8 cellular contexts compared by ENCODE assay signal in the genomic region with DNA sequence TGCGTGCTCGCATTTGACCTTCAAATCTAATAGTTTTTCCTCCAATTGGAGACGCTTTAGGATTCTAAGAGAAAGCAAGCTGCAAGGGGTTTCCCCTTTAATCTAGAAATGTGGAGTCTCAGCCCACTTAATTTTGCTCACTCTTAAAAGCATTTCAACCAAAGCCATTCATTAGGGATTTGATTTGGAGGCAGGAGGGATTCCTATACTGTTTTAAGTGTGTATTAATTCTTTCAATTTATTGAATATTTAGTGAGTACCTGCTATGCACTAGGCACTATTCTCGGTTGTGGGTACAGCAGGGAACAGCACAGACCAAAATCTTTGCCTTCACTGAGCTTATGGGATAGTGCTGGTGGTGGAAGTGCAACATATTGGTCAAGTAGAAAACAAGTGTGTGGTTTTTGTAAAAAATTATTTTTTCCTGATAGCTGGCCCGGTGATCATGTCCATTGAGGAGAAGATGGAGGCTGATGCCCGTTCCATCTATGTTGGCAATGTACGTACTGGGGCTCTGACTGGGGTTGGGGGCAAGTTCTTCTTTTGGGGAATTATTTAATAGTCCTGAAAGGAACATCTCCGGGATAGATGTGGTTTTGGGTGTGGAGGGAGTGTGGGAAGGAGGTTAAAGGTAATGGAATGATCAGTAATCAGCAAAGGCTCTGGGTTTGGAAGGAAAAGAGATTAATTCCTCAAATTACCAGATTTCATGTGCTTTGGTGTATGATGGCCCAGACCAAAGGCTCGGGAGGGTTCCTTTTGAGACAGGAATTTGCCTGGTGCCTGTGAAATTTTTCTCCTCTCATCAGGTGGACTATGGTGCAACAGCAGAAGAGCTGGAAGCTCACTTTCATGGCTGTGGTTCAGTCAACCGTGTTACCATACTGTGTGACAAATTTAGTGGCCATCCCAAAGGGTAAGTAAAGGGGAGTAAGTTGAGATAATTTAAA. TPM values are rescaled to one million over a fixed set of nuclear protein-coding genes. Genes with fewer than 3 reads are reported as not detected.
DNase-seq lines count a peak whose midpoint lies in the region; TF ChIP-seq lines count a peak whose summit lies in the region.

No MANE protein-coding gene starts in this region.

- H3K9me3 ChIP-seq in OCI-LY3 (ENCODE audit: insufficient read depth, low read length) (no peaks in the 10 kb centered on the region), endodermal cell (ENCODE audit: control insufficient read depth, low read length) (no peaks in the 10 kb centered on the region), neural progenitor cell (ENCODE audit: low read depth) (no peaks in the 10 kb centered on the region)

- H3K79me2 ChIP-seq in OCI-LY3 (ENCODE audit: low read length) (peaks cover 35% of the 10 kb centered on the region), neural progenitor cell (ENCODE audit: low read depth) (peaks cover 29% of the 10 kb centered on the region)

- H2AFZ ChIP-seq in OCI-LY3 (ENCODE audit: low read depth, low read length) (no peak overlapping the region), neural progenitor cell (replicated peaks) (no peak overlapping the region)

- peaks cover 9% of the 10 kb centered on the region; the same call in 1 of the 2 replicates for H4K20me1 ChIP-seq in OCI-LY3 (ENCODE audit: insufficient read depth, low read length)
- H4K20me1 ChIP-seq in neural progenitor cell (ENCODE audit: low read depth) = peaks cover 20% of the 10 kb centered on the region

- H3K27ac Mint-ChIP-seq in CD14-positive monocyte (peak overlapping the region; percentile 94 to 98 (median 96)), endodermal cell (peak overlapping the region; percentile 97), neural progenitor cell (peak overlapping the region; percentile 98)

- H3K4me1 ChIP-seq in OCI-LY3 (ENCODE audit: low read length) (peaks cover 19% of the 10 kb centered on the region), endodermal cell (ENCODE audit: control insufficient read depth, insufficient read depth, low read length) (peaks cover 6% of the 10 kb centered on the region), neural progenitor cell (peaks cover 22% of the 10 kb centered on the region)

- 61 to 62% methylated on average over 5 to 10 of the region's 10 CpGs for WGBS in endodermal cell (ENCODE audit: insufficient coverage in 1 of 2, insufficient read length in 1 of 2), 2 experiments

- H3K27me3 ChIP-seq in OCI-LY3 (ENCODE audit: low read depth, low read length) (no peaks in the 10 kb centered on the region), endodermal cell (ENCODE audit: control insufficient read depth, insufficient read depth, low read length, poor library complexity, severe bottlenecking) (no peaks in the 10 kb centered on the region), neural progenitor cell (no peaks in the 10 kb centered on the region)

- no peak for TF ChIP-seq CTCF in CD14-positive monocyte (IDR thresholded peaks at IDR 0.05)
- TF ChIP-seq CTCF in OCI-LY3 (IDR thresholded peaks at IDR 0.05; ENCODE audit: low read depth, low read length) = no peak
- no peak for TF ChIP-seq CTCF in endodermal cell (conservative IDR thresholded peaks at IDR 0.05)
- TF ChIP-seq CTCF in neural progenitor cell (IDR thresholded peaks at IDR 0.05) = no peak
- no peak for TF ChIP-seq CTCF in GM10266 (IDR thresholded peaks at IDR 0.05; ENCODE audit: control insufficient read depth, insufficient read depth, low read depth, missing control alignments)

- peaks cover 25% of the 10 kb centered on the region for H3K4me1 Mint-ChIP-seq in CD14-positive monocyte
- peaks cover 10% of the 10 kb centered on the region for H3K4me1 Mint-ChIP-seq in endodermal cell
- peaks cover 27% of the 10 kb centered on the region for H3K4me1 Mint-ChIP-seq in neural progenitor cell

- H3K9ac ChIP-seq in OCI-LY3 (ENCODE audit: low read length) (peak overlapping the region; percentile 97), endodermal cell (ENCODE audit: extremely low read depth, low read length, poor library complexity, severe bottlenecking) (peak overlapping the region; percentile 92), neural progenitor cell (peak overlapping the region; percentile 98)

- H3K4me3 Mint-ChIP-seq in CD14-positive monocyte (peak overlapping the region; percentile 90 to 92), endodermal cell (peak overlapping the region; percentile 98), neural progenitor cell (peak overlapping the region; percentile 98)

- H3K9me3 Mint-ChIP-seq in CD14-positive monocyte (peaks cover 0 to 3% (median 0%) of the 10 kb centered on the region in 7 donors), endodermal cell (no peaks in the 10 kb centered on the region), neural progenitor cell (no peaks in the 10 kb centered on the region)

- DNase-seq in CD14-positive monocyte (ENCODE audit: low spot score) (no peak), endodermal cell (no peak), neural progenitor cell (ENCODE audit: low spot score) (no peak), NCI-H2227 treated with DMSO at 0.1 percent for 48 hours (lab: John Stamatoyannopoulos, UW) (no peak), DMS153 treated with DMSO at 0.1 percent for 48 hours (lab: John Stamatoyannopoulos, UW; ENCODE audit: unreplicated experiment) (no peak), DMS53 (lab: John Stamatoyannopoulos, UW) (no peak), GM10266 (ENCODE audit: extremely low spot score) (no peak)

- H3K4me2 ChIP-seq in OCI-LY3 (ENCODE audit: low read length) = peak overlapping the region; percentile 79
- H3K4me2 ChIP-seq in neural progenitor cell = peak overlapping the region; percentile 95

- H3F3A ChIP-seq in neural progenitor cell (ENCODE audit: low read depth) = peaks cover 67% of the 10 kb centered on the region

- H3K27ac ChIP-seq in OCI-LY3 (ENCODE audit: low read length) = peak overlapping the region; percentile 60
- peak overlapping the region; percentile 61 for H3K27ac ChIP-seq in endodermal cell (ENCODE audit: low read depth, low read length)
- H3K27ac ChIP-seq in neural progenitor cell = peak overlapping the region; percentile 4

- intact Hi-C loops in CD14-positive monocyte (cut with micrococcal nuclease) = loop anchor here (5.0 to 10.0 kb wide), 4 partner anchors 36 to 242 kb away; a partner anchor contains a TSS

- H3K4me3 ChIP-seq in OCI-LY3 (ENCODE audit: low read length) (peak overlapping the region; percentile 98), endodermal cell (ENCODE audit: low read length) (peak overlapping the region; percentile 95), neural progenitor cell (peak overlapping the region; percentile 96)

- peaks cover 28% of the 10 kb centered on the region for H3K36me3 ChIP-seq in OCI-LY3 (replicated peaks; ENCODE audit: low read depth, low read length)
- H3K36me3 ChIP-seq in endodermal cell (ENCODE audit: control insufficient read depth, insufficient read depth, low read length) = peaks cover 46% of the 10 kb centered on the region
- peaks cover 14% of the 10 kb centered on the region for H3K36me3 ChIP-seq in neural progenitor cell

- H3K36me3 Mint-ChIP-seq in CD14-positive monocyte (peaks cover 39 to 42% of the 10 kb centered on the region in 2 donors), endodermal cell (ENCODE audit: low read depth) (peaks cover 56% of the 10 kb centered on the region), neural progenitor cell (peaks cover 27% of the 10 kb centered on the region)

- peaks cover 0 to 2% (median 0%) of the 10 kb centered on the region in 3 donors for H3K27me3 Mint-ChIP-seq in CD14-positive monocyte (ENCODE audit: low read depth in 3 of 3)
- H3K27me3 Mint-ChIP-seq in endodermal cell (ENCODE audit: insufficient read depth) = no peaks in the 10 kb centered on the region
- peaks cover 13% of the 10 kb centered on the region for H3K27me3 Mint-ChIP-seq in neural progenitor cell (ENCODE audit: insufficient read depth, low read depth)

RNA-seq across cellular contexts. Expression of a gene that starts 1.6 kb away (rescaled TPM):
- 10 to 100 TPM; 54.4 to 64.6 TPM for polyA plus RNA-seq in CD14-positive monocyte
- total RNA-seq in endodermal cell (100 to 1,000 TPM; 293 TPM), neural progenitor cell (ENCODE audit: low replicate concordance) (264 and 298 TPM in 2 replicates)
- polyA plus RNA-seq in endodermal cell (2013, experiment 1 of 2) = 295 TPM
- 251 TPM for polyA plus RNA-seq in endodermal cell (2013, experiment 2 of 2)

RNA-seq across cellular contexts. Expression of a gene that starts 16.2 kb away (rescaled TPM):
- polyA plus RNA-seq in CD14-positive monocyte = 1 to 10 TPM in 1 of 2 donors, under 1 TPM in 1; 0.90 to 1.4 TPM
- 10 to 100 TPM; 21.9 to 29.5 TPM for total RNA-seq in endodermal cell
- polyA plus RNA-seq in endodermal cell (2013, experiment 1 of 2) = 20.2 TPM
- 15.5 TPM for polyA plus RNA-seq in endodermal cell (2013, experiment 2 of 2)
- total RNA-seq in neural progenitor cell (ENCODE audit: low replicate concordance) = 14.9 and 18.0 TPM in 2 replicates

RNA-seq across cellular contexts. Expression of a gene that starts 20.2 kb away (rescaled TPM):
- polyA plus RNA-seq in CD14-positive monocyte = under 1 TPM; 0.81 to 0.88 TPM
- total RNA-seq in endodermal cell (1 to 10 TPM; 5.7 to 6.5 TPM), neural progenitor cell (ENCODE audit: low replicate concordance) (6.3 and 10.6 TPM in 2 replicates)
- 9.8 TPM for polyA plus RNA-seq in endodermal cell (2013, experiment 1 of 2)
- 9.6 TPM for polyA plus RNA-seq in endodermal cell (2013, experiment 2 of 2)

RNA-seq across cellular contexts. Expression of a gene that starts 29.8 kb away (rescaled TPM):
- polyA plus RNA-seq in CD14-positive monocyte = not detected
- total RNA-seq in endodermal cell (10 to 100 TPM; 49.9 to 89.0 TPM), neural progenitor cell (ENCODE audit: low replicate concordance) (22.2 and 80.8 TPM in 2 replicates)
- polyA plus RNA-seq in endodermal cell (2013, experiment 1 of 2) = 90.3 TPM
- polyA plus RNA-seq in endodermal cell (2013, experiment 2 of 2) = 82.1 TPM

RNA-seq across cellular contexts. Expression of a gene that starts 36.9 kb away (rescaled TPM):
- polyA plus RNA-seq in CD14-positive monocyte = 1 to 10 TPM; 4.1 to 5.4 TPM
- total RNA-seq in endodermal cell (10 to 100 TPM; 23.8 to 32.0 TPM), neural progenitor cell (ENCODE audit: low replicate concordance) (21.0 and 22.7 TPM in 2 replicates)
- 16.6 TPM for polyA plus RNA-seq in endodermal cell (2013, experiment 1 of 2)
- 15.4 TPM for polyA plus RNA-seq in endodermal cell (2013, experiment 2 of 2)

Comparison
In these comparisons a context has a peak if more than half of its experiments do, and no peak if none do; other contexts are left out.
1. H3K27ac ChIP-seq: peak in every context shown above with its lines; median percentile 61 in endodermal cell; 60 in OCI-LY3; 4 in neural progenitor cell.